Comparison of ENCODE assay signal across 9 cellular contexts in genomic region chr2:237223208-237223861, GRCh38.
A peak's percentile ranks its signal among the peaks of the same experiment; 100 is the strongest.
DNase-seq lines count a peak whose midpoint lies in the region; ATAC-seq and TF ChIP-seq lines count a peak whose summit lies in the region.
"Had no signal": no experiment of that assay in that cellular context is flagged by ENCODE, and none has a peak within 500 bp of the region (broad histone marks: within the 10 kb centered on the region; RNA-seq: fewer than 3 reads in every experiment).

No MANE protein-coding gene starts in this region.

- ATAC-seq in left lobe of liver, result no peak
- ATAC-seq: naive thymus-derived CD8-positive, alpha-beta T cell had no signal

- H3K27ac ChIP-seq in SK-N-MC, result peak overlapping the region; percentile 100
- peak overlapping the region; percentile 7 to 66 (median 46) for H3K27ac ChIP-seq in sigmoid colon

- intact Hi-C loops in sigmoid colon (cut with DNase I), result no loop called here

- no peak for TF ChIP-seq POLR2A in sigmoid colon (IDR thresholded peaks at IDR 0.05)

- H3K4me1 ChIP-seq in sigmoid colon, result peaks cover 0 to 39% (median 20%) of the 10 kb centered on the region in 4 donors

- H3K36me3 ChIP-seq in SK-N-MC (ENCODE audit: insufficient read depth, low read length) (no peaks in the 10 kb centered on the region), sigmoid colon (no peaks in the 10 kb centered on the region)

- TF ChIP-seq CTCF in foreskin fibroblast (IDR thresholded peaks at IDR 0.05; ENCODE audit: low read depth, low read length) (no peak), sigmoid colon (IDR thresholded peaks at IDR 0.05) (no peak)

- no peak overlapping the region for H3K9ac ChIP-seq in SK-N-MC (ENCODE audit: insufficient read length)

- TF ChIP-seq EP300 in sigmoid colon (IDR thresholded peaks at IDR 0.05), result no peak

- H3K9me3 ChIP-seq in SK-N-MC (ENCODE audit: low read depth, low read length) (no peaks in the 10 kb centered on the region), sigmoid colon (no peaks in the 10 kb centered on the region)

- 56 to 57% methylated on average over 6 of the region's 6 CpGs for WGBS in sigmoid colon, 2 donors

- no peaks in the 10 kb centered on the region for H3K27me3 ChIP-seq in sigmoid colon

- DNase-seq in ELR (ENCODE audit: low read depth) (peak; percentile 99), SK-N-MC (ENCODE audit: low read depth, low spot score) (no peak), foreskin fibroblast (peak; percentile 95 to 96), sigmoid colon (no peak), iPS-NIHi7 (ENCODE audit: extremely low spot score) (no peak), NCI-H748 treated with DMSO at 0.1 percent for 48 hours (lab: John Stamatoyannopoulos, UW) (no peak), DMS53 (lab: John Stamatoyannopoulos, UW) (no peak), left lobe of liver (ENCODE audit: low spot score) (no peak)
- DNase-seq: naive thymus-derived CD8-positive, alpha-beta T cell had no signal

- peak overlapping the region; percentile 26; the same call in 1 of the 2 replicates for H3K4me3 ChIP-seq in SK-N-MC
- H3K4me3 ChIP-seq in foreskin fibroblast (ENCODE audit: low read depth in 1 of 2, low read length in 2 of 2), result no peak overlapping the region
- no peak overlapping the region for H3K4me3 ChIP-seq in sigmoid colon

Comparison
In these comparisons a context has a peak if more than half of its experiments do, and no peak if none do; other contexts are left out.
1. DNase-seq: peak in ELR (single experiment) and foreskin fibroblast (2 of 2); none in SK-N-MC (single experiment), sigmoid colon (single experiment), iPS-NIHi7 (single experiment), NCI-H748 treated with DMSO at 0.1 percent for 48 hours (single experiment), DMS53 (single experiment) and left lobe of liver (single experiment).